ENCODE assay signal across 1 cellular context in genomic region chr19:944171-944567, GRCh38.
TF ChIP-seq lines count a peak whose summit lies in the region.

No MANE protein-coding gene starts in this region.

TF ChIP-seq in SK-N-SH, 30 proteins besides CTCF, POLR2A, EP300 and RAD21 (continued from another document):
- TF ChIP-seq ZBTB33 (IDR thresholded peaks at IDR 0.05; ENCODE audit: borderline replicate concordance, low read depth) = no peak
- TF ChIP-seq NFIC (IDR thresholded peaks at IDR 0.05; ENCODE audit: borderline replicate concordance) = no peak
- TF ChIP-seq GATA2 (CRISPR knock-in tag; IDR thresholded peaks at IDR 0.05) = peak; percentile 98
- TF ChIP-seq TAF1 (IDR thresholded peaks at IDR 0.05; ENCODE audit: borderline replicate concordance, low read depth, low read length) = no peak
- peak; percentile 86 for TF ChIP-seq MXI1 (IDR thresholded peaks at IDR 0.05; ENCODE audit: low read depth, low read length)
- no peak for TF ChIP-seq JUND (IDR thresholded peaks at IDR 0.05)
- TF ChIP-seq SMC3 (IDR thresholded peaks at IDR 0.05; ENCODE audit: low read depth, low read length) = no peak
- TF ChIP-seq FOSL2 (IDR thresholded peaks at IDR 0.05; ENCODE audit: borderline replicate concordance, low read depth) = no peak
- no peak for TF ChIP-seq YY1 (IDR thresholded peaks at IDR 0.05; ENCODE audit: low read depth)
TF ChIP-seq in SK-N-SH: peak in this region for 5.
